13 cellular contexts compared by ENCODE assay signal in genomic region chr10:95350830-95351228, GRCh38.
DNase-seq lines count a peak whose midpoint lies in the region; ATAC-seq and TF ChIP-seq lines count a peak whose summit lies in the region.
"Had no signal": no experiment of that assay in that cellular context is flagged by ENCODE, and none has a peak within 500 bp of the region (broad histone marks: within the 10 kb centered on the region; RNA-seq: fewer than 3 reads in every experiment).

No MANE protein-coding gene starts in this region.

- H3K27me3 ChIP-seq in heart right ventricle (no peaks in the 10 kb centered on the region), trophoblast cell (ENCODE audit: insufficient read depth, low read length) (no peaks in the 10 kb centered on the region)
- H3K27me3 ChIP-seq: MG63 had no signal

- H2BK5ac ChIP-seq in trophoblast cell (ENCODE audit: low read depth, low read length, poor library complexity) = no peak overlapping the region

- no peaks in the 10 kb centered on the region for H3K79me1 ChIP-seq in trophoblast cell (ENCODE audit: low read length)

- peak overlapping the region; percentile 58 for H3K23ac ChIP-seq in trophoblast cell (ENCODE audit: low read length)

- 36 to 43% methylated on average over 2 of the region's 2 CpGs for WGBS in heart right ventricle, 2 donors
- no CpG with 5 or more reads among the region's 2 CpGs for WGBS in trophoblast cell (ENCODE audit: extremely low coverage, insufficient coverage, insufficient read length)

- ATAC-seq in heart right ventricle = peak in 5 of 8 donors; percentile 31 to 68 (median 48)
- ATAC-seq in GM18519 (IDR thresholded peaks at IDR 0.05; ENCODE audit: low FRiP score, unreplicated experiment) = no peak
- no peak for ATAC-seq in GM21515 (IDR thresholded peaks at IDR 0.05; ENCODE audit: unreplicated experiment)

- H3K36me3 ChIP-seq in heart right ventricle (peaks cover 0 to 100% (median 17%) of the 10 kb centered on the region in 9 donors), trophoblast cell (ENCODE audit: control insufficient read depth in 1 of 2, insufficient read depth in 2 of 2, low read length in 2 of 2) (peaks cover 0 to 2% of the 10 kb centered on the region in 2 experiments)
- H3K36me3 ChIP-seq: MG63 had no signal

- H4K91ac ChIP-seq in trophoblast cell (ENCODE audit: low read depth, low read length) = no peak overlapping the region

- DNase-seq in cerebellar cortex (ENCODE audit: low spot score) = peak; percentile 75
- DNase-seq in heart right ventricle = no peak
- no peak for DNase-seq in trophoblast cell
- peak; percentile 63 for DNase-seq in ureter (ENCODE audit: low spot score)
- no peak for DNase-seq in activated naive CD4-positive, alpha-beta T cell treated with Interleukin-2 at 50 U/mL for 16 hours
- DNase-seq: activated CD4-positive, CD25-positive, alpha-beta regulatory T cell; activated effector memory CD4-positive, alpha-beta T cell treated with Interleukin-2 at 50 U/mL for 16 hours; MG63; NCI-H1694 treated with DMSO at 0.1 percent for 48 hours; NCI-H345; stimulated activated CD4-positive, alpha-beta T cell treated with anti-CD3 and anti-CD28 coated beads, Interleukin-1b, Interleukin-23, amount 100 ng/mL, for 48 hours had no signal

- no peak overlapping the region for H3K4me2 ChIP-seq in trophoblast cell (ENCODE audit: low read length)

- no peak overlapping the region for H2BK120ac ChIP-seq in trophoblast cell (ENCODE audit: insufficient read depth, low read length, poor library complexity)

- TF ChIP-seq CTCF in heart right ventricle (IDR thresholded peaks at IDR 0.05) = no peak

- H4K8ac ChIP-seq in trophoblast cell (ENCODE audit: low read depth, low read length) = no peak overlapping the region

- H3K18ac ChIP-seq in trophoblast cell (ENCODE audit: low read length) = no peak overlapping the region

- no peaks in the 10 kb centered on the region for H3K9me3 ChIP-seq in heart right ventricle
- no peaks in the 10 kb centered on the region for H3K9me3 ChIP-seq in trophoblast cell (ENCODE audit: insufficient read depth, low read depth, low read length)
- H3K9me3 ChIP-seq: MG63 had no signal

- H3K4me3 ChIP-seq in heart right ventricle (no peak overlapping the region), trophoblast cell (ENCODE audit: low read depth, low read length) (no peak overlapping the region)
- H3K4me3 ChIP-seq: MG63 had no signal

- no peak overlapping the region for H3K4ac ChIP-seq in trophoblast cell (ENCODE audit: low read depth, low read length)

- H4K12ac ChIP-seq in trophoblast cell (ENCODE audit: low read depth, low read length) = no peak overlapping the region

- no peak overlapping the region for H2AFZ ChIP-seq in trophoblast cell (ENCODE audit: insufficient read depth, low read length, poor library complexity)

- no peak overlapping the region for H2AK5ac ChIP-seq in trophoblast cell (ENCODE audit: low read length)

- H3K4me1 ChIP-seq in heart right ventricle (peaks cover 0 to 83% (median 41%) of the 10 kb centered on the region in 9 donors), trophoblast cell (ENCODE audit: control insufficient read depth in 1 of 2, insufficient read depth in 2 of 2, low read length in 2 of 2) (peaks cover 0 to 2% of the 10 kb centered on the region in 2 experiments)

- H2BK12ac ChIP-seq in trophoblast cell (ENCODE audit: low read length) = no peak overlapping the region

- H3K27ac ChIP-seq in heart right ventricle = peak overlapping the region in 6 of 10 donors; percentile 3 to 47 (median 22)
- H3K27ac ChIP-seq in trophoblast cell (ENCODE audit: low read depth, low read length) = no peak overlapping the region

- H3K14ac ChIP-seq in trophoblast cell (ENCODE audit: low read length) = no peak overlapping the region

- intact Hi-C loops in heart right ventricle (cut with DNase I) = no loop called here

- no peak overlapping the region for H3K9ac ChIP-seq in trophoblast cell (ENCODE audit: low read length)

- no peaks in the 10 kb centered on the region for H3K79me2 ChIP-seq in trophoblast cell (ENCODE audit: control insufficient read depth, insufficient read depth, low read length, poor library complexity)

Comparison
In these comparisons a context has a peak if more than half of its experiments do, and no peak if none do; other contexts are left out.
1. DNase-seq: peak in cerebellar cortex (single experiment) and ureter (single experiment); none in heart right ventricle (0 of 2), trophoblast cell (0 of 2) and activated naive CD4-positive, alpha-beta T cell treated with Interleukin-2 at 50 U/mL for 16 hours (single experiment).
2. ATAC-seq: peak in heart right ventricle (5 of 8); none in GM18519 (single experiment) and GM21515 (single experiment).